Comparison of ENCODE assay signal across 19 cellular contexts in the genomic region with DNA sequence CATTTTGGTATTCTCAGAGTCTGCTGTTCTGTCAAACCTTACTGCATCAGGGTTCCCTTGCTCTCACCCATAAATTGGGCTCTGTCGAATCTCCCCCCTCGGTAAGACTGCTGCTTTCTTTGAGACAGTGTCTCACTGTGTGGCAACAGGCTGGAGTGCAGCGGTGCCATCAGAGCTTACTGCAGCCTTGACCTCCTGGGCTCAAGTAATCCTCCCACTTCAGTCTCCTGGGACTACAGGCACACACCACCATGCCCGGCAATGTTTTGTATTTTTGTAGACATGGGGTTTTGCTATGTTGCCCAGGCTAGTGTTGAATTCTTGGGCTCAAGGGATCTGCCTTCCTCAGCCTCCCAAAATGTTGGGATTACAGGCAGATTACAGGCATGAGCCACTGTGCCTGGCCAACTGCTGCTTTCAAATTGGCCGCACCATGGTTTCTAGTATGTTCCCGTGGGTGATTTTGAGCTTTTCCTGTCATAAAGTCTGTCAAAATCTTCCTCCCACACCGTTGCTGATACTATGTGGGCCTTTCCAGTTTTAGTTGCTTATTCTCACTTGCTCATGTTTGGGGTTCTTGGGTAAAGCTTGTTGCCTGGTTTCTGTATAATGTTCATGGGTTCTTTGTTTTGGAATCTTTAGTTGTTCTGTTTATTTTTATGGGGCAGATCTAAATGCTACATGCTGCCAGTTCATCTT. TPM values are rescaled to one million over a fixed set of nuclear protein-coding genes. Genes with fewer than 3 reads are reported as not detected.
DNase-seq lines count a peak whose midpoint lies in the region; ATAC-seq and TF ChIP-seq lines count a peak whose summit lies in the region.
"Had no signal": no experiment of that assay in that cellular context is flagged by ENCODE, and none has a peak within 500 bp of the region (broad histone marks: within the 10 kb centered on the region; RNA-seq: fewer than 3 reads in every experiment).

No MANE protein-coding gene starts in this region.

- ATAC-seq in HG02973 (IDR thresholded peaks at IDR 0.05; ENCODE audit: unreplicated experiment): peak; percentile 55
- ATAC-seq in GM21447 (IDR thresholded peaks at IDR 0.05; ENCODE audit: unreplicated experiment): no peak
- ATAC-seq: A549, HepG2 had no signal

- H3K4me3 Mint-ChIP-seq in activated T-cell treated with anti-CD3 and anti-CD28 coated beads, Interleukin-2, amount 50 U/mL, for 24 hours: no peak overlapping the region
- H3K4me3 Mint-ChIP-seq in activated T-helper 2 cell treated with anti-CD3 and anti-CD28 coated beads, Interferon-gamma antibody, Interleukin-2, Interleukin-4, amounts not matched to agents 10 μg/mL and 5 μg/mL and 100 μg/mL, durations not matched to agents 14 hours and 24 hours and 36 hours (ENCODE audit: low read depth): no peak overlapping the region
- H3K4me3 Mint-ChIP-seq: CD4-positive, alpha-beta T cell; H9 had no signal

- H2AFZ ChIP-seq in OCI-LY7 (ENCODE audit: low read length): no peak overlapping the region

- H3K9me2 ChIP-seq in OCI-LY7 (ENCODE audit: insufficient read depth, low read length): no peaks in the 10 kb centered on the region

- BruUV-seq in OCI-LY7 (replicated peaks; lab: Mats Ljungman, UMichigan): no TSS peak

- H3K36me3 ChIP-seq in testis (ENCODE audit: low read depth, missing control alignments) (no peaks in the 10 kb centered on the region), OCI-LY7 (ENCODE audit: insufficient read depth, low read length) (peaks cover 100% of the 10 kb centered on the region)

- no peaks in the 10 kb centered on the region for H3K27me3 Mint-ChIP-seq in activated T-cell treated with anti-CD3 and anti-CD28 coated beads, Interleukin-2, amount 50 U/mL, for 24 hours
- H3K27me3 Mint-ChIP-seq in activated T-helper 2 cell treated with anti-CD3 and anti-CD28 coated beads, Interferon-gamma antibody, Interleukin-2, Interleukin-4, amounts not matched to agents 10 μg/mL and 5 μg/mL and 100 μg/mL, durations not matched to agents 14 hours and 24 hours and 36 hours (ENCODE audit: low read depth): no peaks in the 10 kb centered on the region
- H3K27me3 Mint-ChIP-seq: CD4-positive, alpha-beta T cell had no signal

- H3K4me3 ChIP-seq in testis (no peak overlapping the region), OCI-LY7 (ENCODE audit: low read depth, low read length, poor library complexity, severe bottlenecking) (no peak overlapping the region)
- H3K4me3 ChIP-seq: A549 had no signal

- peak overlapping the region; percentile 9 for H3K27ac Mint-ChIP-seq in activated T-cell treated with anti-CD3 and anti-CD28 coated beads, Interleukin-2, amount 50 U/mL, for 24 hours
- H3K27ac Mint-ChIP-seq in activated T-helper 2 cell treated with anti-CD3 and anti-CD28 coated beads, Interferon-gamma antibody, Interleukin-2, Interleukin-4, amounts not matched to agents 10 μg/mL and 5 μg/mL and 100 μg/mL, durations not matched to agents 14 hours and 24 hours and 36 hours: peak overlapping the region; percentile 55
- H3K27ac Mint-ChIP-seq: CD4-positive, alpha-beta T cell had no signal

- H3K4me1 Mint-ChIP-seq in activated T-cell treated with anti-CD3 and anti-CD28 coated beads, Interleukin-2, amount 50 U/mL, for 24 hours (ENCODE audit: low read depth): peaks cover 12% of the 10 kb centered on the region
- peaks cover 19% of the 10 kb centered on the region for H3K4me1 Mint-ChIP-seq in activated T-helper 2 cell treated with anti-CD3 and anti-CD28 coated beads, Interferon-gamma antibody, Interleukin-2, Interleukin-4, amounts not matched to agents 10 μg/mL and 5 μg/mL and 100 μg/mL, durations not matched to agents 14 hours and 24 hours and 36 hours (ENCODE audit: low read depth)
- H3K4me1 Mint-ChIP-seq: H9 had no signal

- peaks cover 90% of the 10 kb centered on the region for H3K36me3 Mint-ChIP-seq in activated T-cell treated with anti-CD3 and anti-CD28 coated beads, Interleukin-2, amount 50 U/mL, for 24 hours (ENCODE audit: low read depth)
- H3K36me3 Mint-ChIP-seq in activated T-helper 2 cell treated with anti-CD3 and anti-CD28 coated beads, Interferon-gamma antibody, Interleukin-2, Interleukin-4, amounts not matched to agents 10 μg/mL and 5 μg/mL and 100 μg/mL, durations not matched to agents 14 hours and 24 hours and 36 hours (ENCODE audit: low read depth): peaks cover 68% of the 10 kb centered on the region

- H3K4me1 ChIP-seq in testis (no peaks in the 10 kb centered on the region), OCI-LY7 (ENCODE audit: insufficient read depth, low read length, poor library complexity, severe bottlenecking) (peaks cover 3% of the 10 kb centered on the region)

- DNase-seq in activated T-cell treated with anti-CD3 and anti-CD28 coated beads, Interleukin-2, amount 50 U/mL, for 24 hours: no peak
- no peak for DNase-seq in activated T-cell treated with anti-CD3 and anti-CD28 coated beads for 4 hours
- DNase-seq in activated T-helper 2 cell treated with anti-CD3 and anti-CD28 coated beads, Interferon-gamma antibody, Interleukin-2, Interleukin-4, amounts not matched to agents 10 μg/mL and 5 μg/mL and 100 μg/mL, durations not matched to agents 14 hours and 24 hours and 36 hours (ENCODE audit: low spot score): no peak
- DNase-seq in testis: peak; percentile 49
- DNase-seq in NCI-H82 (lab: John Stamatoyannopoulos, UW): no peak
- no peak for DNase-seq in OCI-LY7 (ENCODE audit: low spot score)
- DNase-seq: CD4-positive, alpha-beta T cell; DND-41; GDM1; H9; MM.1S; NCI-H187 treated with DMSO at 0.1 percent for 48 hours; NCI-H2171; NCI-H446 treated with DMSO at 0.1 percent for 48 hours; NCI-H748 treated with DMSO at 0.1 percent for 48 hours had no signal

- 63 to 79% methylated on average over 7 of the region's 7 CpGs for WGBS in testis, 2 donors

- no peak for TF ChIP-seq POLR2A in testis (IDR thresholded peaks at IDR 0.05)

- CTCF ChIA-PET in OCI-LY7 (lab: Charles Lee; ENCODE audit: unreplicated experiment): no interaction called here

- H3K79me2 ChIP-seq in OCI-LY7 (ENCODE audit: insufficient read depth, low read depth, low read length): peaks cover 75% of the 10 kb centered on the region

- no peaks in the 10 kb centered on the region for H3K9me3 Mint-ChIP-seq in activated T-cell treated with anti-CD3 and anti-CD28 coated beads, Interleukin-2, amount 50 U/mL, for 24 hours
- H3K9me3 Mint-ChIP-seq in activated T-helper 2 cell treated with anti-CD3 and anti-CD28 coated beads, Interferon-gamma antibody, Interleukin-2, Interleukin-4, amounts not matched to agents 10 μg/mL and 5 μg/mL and 100 μg/mL, durations not matched to agents 14 hours and 24 hours and 36 hours: no peaks in the 10 kb centered on the region
- H3K9me3 Mint-ChIP-seq: CD4-positive, alpha-beta T cell; H9 had no signal

- H3K27ac ChIP-seq in testis (no peak overlapping the region), OCI-LY7 (ENCODE audit: low read depth, low read length, poor library complexity, severe bottlenecking) (no peak overlapping the region)
- H3K27ac ChIP-seq: A549 had no signal

- H4K20me1 ChIP-seq in OCI-LY7 (ENCODE audit: insufficient read depth, low read length): no peaks in the 10 kb centered on the region; the same call in none of the 2 replicates

- no peaks in the 10 kb centered on the region for H3K27me3 ChIP-seq in testis

- POLR2A ChIA-PET in OCI-LY7 (lab: Charles Lee): interaction anchor here (0.5 to 1.9 kb wide), 5 partner anchors 10 to 1139 kb away, joined by 3 to 12 read pairs (median 4); a partner anchor contains a TSS

- no peaks in the 10 kb centered on the region for H3K9me3 ChIP-seq in testis
- H3K9me3 ChIP-seq in OCI-LY7 (ENCODE audit: low read length): no peaks in the 10 kb centered on the region
- H3K9me3 ChIP-seq: A549 had no signal

- intact Hi-C loops in activated T-helper 2 cell treated with anti-CD3 and anti-CD28 coated beads, Interferon-gamma antibody, Interleukin-2, Interleukin-4, amounts not matched to agents 10 μg/mL and 5 μg/mL and 100 μg/mL, durations not matched to agents 14 hours and 24 hours and 36 hours (cut with micrococcal nuclease): loop anchor here (10.0 kb wide), 1 partner anchor 1336 kb away; no protein-coding TSS in a partner anchor
- intact Hi-C loops in testis (cut with DNase I; ENCODE audit: low total_unique reads) (no loop called here), OCI-LY7 (cut with micrococcal nuclease; ENCODE audit: unreplicated experiment) (no loop called here)

- TF ChIP-seq CTCF in testis (IDR thresholded peaks at IDR 0.05) (no peak), OCI-LY7 (conservative IDR thresholded peaks at IDR 0.05; ENCODE audit: low read length) (no peak)

- no peak overlapping the region for H3K4me2 ChIP-seq in OCI-LY7 (ENCODE audit: low read length)
- H3K4me2 ChIP-seq: A549 had no signal

RNA-seq across cellular contexts. Expression of a gene that starts 10.6 kb away (rescaled TPM):
- 55.2 and 55.4 TPM in 2 replicates for total RNA-seq in activated T-helper 2 cell treated with anti-CD3 and anti-CD28 coated beads, Interferon-gamma antibody, Interleukin-2, Interleukin-4, amounts not matched to agents 10 μg/mL and 5 μg/mL and 100 μg/mL, durations not matched to agents 14 hours and 24 hours and 36 hours
- total RNA-seq in testis (10 to 100 TPM; 35.1 to 42.2 TPM), OCI-LY7 (2022) (118 and 134 TPM in 2 replicates)
- 20.2 TPM for polyA plus RNA-seq in testis (ENCODE audit: insufficient read depth, low read depth, low replicate concordance)
- 97.6 and 108 TPM in 2 replicates for total RNA-seq in OCI-LY7 (2014; rRNA removed; shearing (Covaris generic))
